Comparison of ENCODE assay signal across 23 cellular contexts in the genomic region with DNA sequence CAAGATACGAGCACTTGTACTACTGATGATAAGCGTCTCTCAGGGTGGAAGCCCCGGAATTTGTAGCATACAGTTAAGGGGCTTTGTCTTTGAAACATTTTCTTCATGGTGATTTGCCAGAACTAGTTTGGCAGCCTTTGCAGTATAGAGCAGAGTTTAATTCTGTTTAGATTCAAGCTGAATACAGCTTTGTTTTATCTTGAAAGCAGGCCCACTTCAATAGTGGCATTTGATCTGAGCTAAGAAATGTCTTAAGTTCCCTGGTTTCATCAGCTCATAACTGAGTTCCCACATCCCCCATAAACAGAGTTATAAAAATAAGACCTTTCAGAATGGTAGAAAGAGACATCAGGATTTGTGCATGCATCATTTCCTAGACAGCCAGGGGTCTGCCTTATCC.
"Had no signal": no experiment of that assay in that cellular context is flagged by ENCODE, and none has a peak within 500 bp of the region (broad histone marks: within the 10 kb centered on the region; RNA-seq: fewer than 3 reads in every experiment).

No MANE protein-coding gene starts in this region.

- H3K4me2 ChIP-seq: KMS-11 had no signal

- H3K4me3 Mint-ChIP-seq: activated CD8-positive, alpha-beta memory T cell treated with anti-CD3 and anti-CD28 coated beads, Interleukin-2, amount 10 ng/mL, durations not matched to agents 7 days and 5 days; activated naive CD4-positive, alpha-beta T cell treated with anti-CD3 and anti-CD28 coated beads, Interleukin-2, amount 50 U/mL, for 24 hours; activated T-cell treated with anti-CD3 and anti-CD28 coated beads, Interleukin-2, amount 50 U/mL, for 24 hours; activated T-helper 1 cell treated with anti-CD3 and anti-CD28 coated beads, Interleukin-12 subunit alpha, Interleukin-12 subunit beta, Interleukin-2, Interleukin-4 antibody, amounts not matched to agents 30 ng/mL and 10 ng/mL and 1 ng/mL, durations not matched to agents 14 hours and 24 hours and 36 hours; T-helper 17 cell; WTC11 had no signal

- H3K4me3 ChIP-seq: ascending aorta, body of pancreas, SJSA1 had no signal

- H3K9me3 ChIP-seq: ascending aorta, body of pancreas, SJSA1 had no signal

- H3K27me3 Mint-ChIP-seq: activated CD8-positive, alpha-beta memory T cell treated with anti-CD3 and anti-CD28 coated beads, Interleukin-2, amount 10 ng/mL, durations not matched to agents 7 days and 5 days; activated naive CD4-positive, alpha-beta T cell treated with anti-CD3 and anti-CD28 coated beads, Interleukin-2, amount 50 U/mL, for 24 hours; activated T-cell treated with anti-CD3 and anti-CD28 coated beads, Interleukin-2, amount 50 U/mL, for 24 hours; T-helper 17 cell had no signal

- H3K9me3 Mint-ChIP-seq: activated naive CD4-positive, alpha-beta T cell treated with anti-CD3 and anti-CD28 coated beads, Interleukin-2, amount 50 U/mL, for 24 hours; activated T-cell treated with anti-CD3 and anti-CD28 coated beads, Interleukin-2, amount 50 U/mL, for 24 hours; activated T-helper 1 cell treated with anti-CD3 and anti-CD28 coated beads, Interleukin-12 subunit alpha, Interleukin-12 subunit beta, Interleukin-2, Interleukin-4 antibody, amounts not matched to agents 30 ng/mL and 10 ng/mL and 1 ng/mL, durations not matched to agents 14 hours and 24 hours and 36 hours; WTC11 had no signal

- H3K4me1 ChIP-seq: ascending aorta, body of pancreas, SJSA1 had no signal

- H3K9ac ChIP-seq: KMS-11 had no signal

- H3K4me1 Mint-ChIP-seq: activated CD8-positive, alpha-beta memory T cell treated with anti-CD3 and anti-CD28 coated beads, Interleukin-2, amount 10 ng/mL, durations not matched to agents 7 days and 5 days; activated naive CD4-positive, alpha-beta T cell treated with anti-CD3 and anti-CD28 coated beads, Interleukin-2, amount 50 U/mL, for 24 hours had no signal

- DNase-seq: activated CD4-positive, alpha-beta T cell treated with anti-CD3 and anti-CD28 coated beads for 48 hours; activated CD4-positive, alpha-beta T cell treated with anti-CD3 and anti-CD28 coated beads, Interleukin-2, amount 50 U/mL, for 48 hours; activated CD4-positive, CD25-positive, alpha-beta regulatory T cell treated with anti-CD3 and anti-CD28 coated beads, Interleukin-2, amount 50 U/mL, for 72 hours; activated CD8-positive, alpha-beta memory T cell treated with anti-CD3 and anti-CD28 coated beads, Interleukin-2, amount 10 ng/mL, durations not matched to agents 7 days and 5 days; activated effector memory CD4-positive, alpha-beta T cell treated with Interleukin-2 at 50 U/mL for 16 hours; activated naive CD4-positive, alpha-beta T cell; activated T-cell treated with anti-CD3 and anti-CD28 coated beads, Interleukin-2, amount 50 U/mL, for 24 hours; amniotic stem cell; body of pancreas; NCI-H1092; NCI-H1930; NCI-H345; NCI-H510A; PC-3; SHP77; T-helper 17 cell; T-helper 9 cell had no signal

- H3K27ac Mint-ChIP-seq: activated CD8-positive, alpha-beta memory T cell treated with anti-CD3 and anti-CD28 coated beads, Interleukin-2, amount 10 ng/mL, durations not matched to agents 7 days and 5 days; activated naive CD4-positive, alpha-beta T cell treated with anti-CD3 and anti-CD28 coated beads, Interleukin-2, amount 50 U/mL, for 24 hours; activated T-cell treated with anti-CD3 and anti-CD28 coated beads, Interleukin-2, amount 50 U/mL, for 24 hours; activated T-helper 1 cell treated with anti-CD3 and anti-CD28 coated beads, Interleukin-12 subunit alpha, Interleukin-12 subunit beta, Interleukin-2, Interleukin-4 antibody, amounts not matched to agents 30 ng/mL and 10 ng/mL and 1 ng/mL, durations not matched to agents 14 hours and 24 hours and 36 hours; T-helper 17 cell; WTC11 had no signal

- H3K27ac ChIP-seq: ascending aorta, body of pancreas, KMS-11, SJSA1 had no signal

- H3K36me3 Mint-ChIP-seq: activated CD8-positive, alpha-beta memory T cell treated with anti-CD3 and anti-CD28 coated beads, Interleukin-2, amount 10 ng/mL, durations not matched to agents 7 days and 5 days; WTC11 had no signal

- H3K27me3 ChIP-seq: ascending aorta, body of pancreas, SJSA1 had no signal

- H3K36me3 ChIP-seq: ascending aorta, SJSA1 had no signal

- ATAC-seq: activated CD8-positive, alpha-beta memory T cell treated with anti-CD3 and anti-CD28 coated beads, Interleukin-2, amount 10 ng/mL, durations not matched to agents 7 days and 5 days; body of pancreas; PC-3; T-helper 17 cell; WTC11 had no signal
